Comparison of ENCODE assay signal across 10 cellular contexts in genomic region chr20:35013421-35014411, GRCh38. TPM values are rescaled to one million over a fixed set of nuclear protein-coding genes. Genes with fewer than 3 reads are reported as not detected.
A peak's percentile ranks its signal among the peaks of the same experiment; 100 is the strongest.
DNase-seq lines count a peak whose midpoint lies in the region; ATAC-seq and TF ChIP-seq lines count a peak whose summit lies in the region.
"Had no signal": no experiment of that assay in that cellular context is flagged by ENCODE, and none has a peak within 500 bp of the region (broad histone marks: within the 10 kb centered on the region; RNA-seq: fewer than 3 reads in every experiment).

No MANE protein-coding gene starts in this region.

- WGBS in stomach, 5 donors: 84 to 93% (median 88%) methylated on average over 13 of the region's 13 CpGs

- TF ChIP-seq CTCF in RWPE2 (IDR thresholded peaks at IDR 0.05; ENCODE audit: poor library complexity, severe bottlenecking) (no peak), dorsolateral prefrontal cortex (IDR thresholded peaks at IDR 0.05 in 54 of 56, conservative IDR thresholded peaks at IDR 0.05 in 2 of 56; ENCODE audit: low read depth in 1 of 56, partially characterized antibody in 56 of 56) (no peak), stomach (IDR thresholded peaks at IDR 0.05) (no peak)

- no peaks in the 10 kb centered on the region for H3K4me1 ChIP-seq in RWPE2 (ENCODE audit: insufficient read depth, poor library complexity, severe bottlenecking)
- H3K4me1 ChIP-seq in stomach: peaks cover 0 to 28% (median 7%) of the 10 kb centered on the region in 4 donors
- H3K4me1 ChIP-seq: transverse colon had no signal

- H3K36me3 ChIP-seq in RWPE2 (ENCODE audit: low read depth): peaks cover 93% of the 10 kb centered on the region
- H3K36me3 ChIP-seq in stomach: peaks cover 67 to 100% (median 95%) of the 10 kb centered on the region in 4 donors

- DNase-seq in activated T-cell treated with anti-CD3 and anti-CD28 coated beads, Interleukin-2, amount 50 U/mL, for 1 hour: peak; percentile 2
- DNase-seq in activated T-cell treated with anti-CD3 and anti-CD28 coated beads for 4 hours: no peak
- peak; percentile 57 for DNase-seq in RWPE2 (ENCODE audit: low spot score)
- DNase-seq in dorsolateral prefrontal cortex: peak in 3 of 10 donors; percentile 18 to 21 (median 19)
- peak; percentile 23 for DNase-seq in stomach
- no peak for DNase-seq in KG1 (lab: John Stamatoyannopoulos, UW)
- DNase-seq: ACHN, transverse colon had no signal

- TF ChIP-seq POLR2A in stomach (IDR thresholded peaks at IDR 0.05): no peak

- H3K4me3 ChIP-seq in RWPE2 (ENCODE audit: severe bottlenecking): no peak overlapping the region
- H3K4me3 ChIP-seq in dorsolateral prefrontal cortex: no peak overlapping the region
- H3K4me3 ChIP-seq in stomach: no peak overlapping the region
- H3K4me3 ChIP-seq: transverse colon had no signal

- TF ChIP-seq EP300 in stomach (IDR thresholded peaks at IDR 0.05): no peak

- intact Hi-C loops in dorsolateral prefrontal cortex (cut with DNase I): no loop called here
- intact Hi-C loops in stomach (cut with DNase I; ENCODE audit: low total_unique reads): no loop called here

- H3K9me3 ChIP-seq in RWPE2 (ENCODE audit: severe bottlenecking): no peaks in the 10 kb centered on the region
- H3K9me3 ChIP-seq in stomach: no peaks in the 10 kb centered on the region
- H3K9me3 ChIP-seq: transverse colon had no signal

- no peaks in the 10 kb centered on the region for H3K27me3 ChIP-seq in RWPE2 (ENCODE audit: insufficient read depth, poor library complexity, severe bottlenecking)
- H3K27me3 ChIP-seq in dorsolateral prefrontal cortex: no peaks in the 10 kb centered on the region
- H3K27me3 ChIP-seq in stomach: no peaks in the 10 kb centered on the region
- H3K27me3 ChIP-seq: transverse colon had no signal

- H3K27ac ChIP-seq in RWPE2 (ENCODE audit: poor library complexity, severe bottlenecking) (no peak overlapping the region), dorsolateral prefrontal cortex (peak overlapping the region in 57 of 59 donors; percentile 0 to 90 (median 72)), stomach (no peak overlapping the region)
- H3K27ac ChIP-seq: transverse colon had no signal

- no peak for ATAC-seq in RWPE2 (ENCODE audit: low read depth)
- no peak for ATAC-seq in HG02970 (IDR thresholded peaks at IDR 0.05; ENCODE audit: low FRiP score, unreplicated experiment)
- no peak for ATAC-seq in HG02884 (IDR thresholded peaks at IDR 0.05; ENCODE audit: unreplicated experiment)

RNA-seq across cellular contexts. Expression of gene MYH7B, which starts 58.0 kb away (rescaled TPM):
- 10 to 100 TPM in 118 of 120 experiments, 1 to 10 TPM in 2; 8.0 to 38.2 (median 21.1) TPM for total RNA-seq in dorsolateral prefrontal cortex
- 1 to 10 TPM in 1 of 5 donors, under 1 TPM in 2, not detected in 2; 0.45 to 1.5 (median 0.58) TPM for total RNA-seq in stomach
- under 1 TPM; 0.15 to 0.68 (median 0.60) TPM for polyA plus RNA-seq in stomach

RNA-seq across cellular contexts. Expression of gene GSS, which starts 58.1 kb away (rescaled TPM):
- total RNA-seq in dorsolateral prefrontal cortex: 10 to 100 TPM; 16.3 to 49.2 (median 35.7) TPM
- 100 to 1,000 TPM in 1 of 5 donors, 10 to 100 TPM in 4; 18.1 to 199 (median 54.6) TPM for total RNA-seq in stomach
- 10 to 100 TPM; 41.5 to 45.8 (median 41.6) TPM for polyA plus RNA-seq in stomach

Comparison
In these comparisons a context has a peak if more than half of its experiments do, and no peak if none do; other contexts are left out.
1. DNase-seq: peak in activated T-cell treated with anti-CD3 and anti-CD28 coated beads, Interleukin-2, amount 50 U/mL, for 1 hour (single experiment), RWPE2 (single experiment) and stomach (single experiment); none in activated T-cell treated with anti-CD3 and anti-CD28 coated beads for 4 hours (single experiment) and KG1 (single experiment).
2. H3K27ac ChIP-seq: peak in dorsolateral prefrontal cortex (57 of 59); none in RWPE2 (single experiment) and stomach (0 of 5).